9 cellular contexts compared by ENCODE assay signal in the genomic region with DNA sequence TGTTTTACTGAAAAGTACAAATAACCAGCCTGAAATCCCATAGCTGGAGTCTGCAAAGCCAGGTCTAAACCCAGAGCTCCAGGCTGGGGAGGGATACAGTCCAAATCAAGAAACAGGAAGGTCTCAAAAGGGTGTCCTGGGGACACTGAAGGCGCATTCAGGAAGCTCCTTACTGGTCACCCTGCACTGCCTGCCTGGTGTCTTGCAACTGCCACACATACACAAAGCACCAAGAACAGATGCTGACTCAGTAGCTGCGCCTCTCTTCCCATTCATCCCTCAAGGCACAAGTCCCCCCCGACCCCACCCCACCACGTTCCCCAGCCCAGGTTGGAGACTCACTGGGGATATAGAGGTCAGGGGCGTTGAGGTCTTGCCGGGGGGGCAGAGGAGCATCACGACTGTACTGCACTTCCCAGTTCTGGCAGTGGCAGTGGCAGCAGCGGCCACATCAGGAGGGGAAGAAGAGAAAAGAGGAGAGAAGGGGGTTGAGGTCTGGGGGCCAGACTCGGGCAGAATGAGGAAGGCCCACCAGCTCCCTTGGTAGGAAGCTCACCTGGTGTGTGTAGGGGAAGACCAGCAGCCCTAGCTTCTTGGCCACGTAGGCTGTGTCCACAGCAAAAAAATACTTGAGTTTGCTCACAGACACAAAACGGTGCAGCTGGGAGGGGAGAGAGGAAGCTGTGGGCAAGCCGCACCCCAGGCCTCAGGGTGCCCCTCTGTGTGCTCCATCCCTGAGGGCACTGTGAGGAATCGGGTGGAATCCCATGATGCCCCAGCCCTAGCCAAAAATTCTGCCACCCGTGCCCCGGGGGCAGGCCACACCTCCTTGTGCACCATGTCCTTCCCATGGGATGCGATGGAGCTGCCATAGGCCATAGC. TPM values are rescaled to one million over a fixed set of nuclear protein-coding genes. Genes with fewer than 3 reads are reported as not detected.
A peak's percentile ranks its signal among the peaks of the same experiment; 100 is the strongest.
DNase-seq lines count a peak whose midpoint lies in the region; ATAC-seq and TF ChIP-seq lines count a peak whose summit lies in the region.
"Had no signal": no experiment of that assay in that cellular context is flagged by ENCODE, and none has a peak within 500 bp of the region (broad histone marks: within the 10 kb centered on the region; RNA-seq: fewer than 3 reads in every experiment).

No MANE protein-coding gene starts in this region.

- peaks cover 17% of the 10 kb centered on the region for H3K27me3 Mint-ChIP-seq in Calu3 (ENCODE audit: unreplicated experiment)
- H3K27me3 Mint-ChIP-seq in endodermal cell (ENCODE audit: insufficient read depth), result peaks cover 27% of the 10 kb centered on the region

- WGBS in endodermal cell (ENCODE audit: insufficient coverage in 1 of 2, insufficient read length in 1 of 2), 2 experiments, result 89 to 92% methylated on average over 9 to 16 of the region's 16 CpGs
- WGBS in testis, 2 donors, result 52 to 58% methylated on average over 13 to 16 of the region's 16 CpGs

- no peaks in the 10 kb centered on the region for H3K9me3 ChIP-seq in OCI-LY7 (ENCODE audit: low read length)
- H3K9me3 ChIP-seq in endodermal cell (ENCODE audit: control insufficient read depth, low read length), result no peaks in the 10 kb centered on the region
- no peaks in the 10 kb centered on the region for H3K9me3 ChIP-seq in parathyroid adenoma (ENCODE audit: control insufficient read depth, low read length)
- no peaks in the 10 kb centered on the region for H3K9me3 ChIP-seq in testis

- H3K9ac ChIP-seq in endodermal cell (ENCODE audit: extremely low read depth, low read length, poor library complexity, severe bottlenecking) (peak overlapping the region; percentile 91), parathyroid adenoma (no peak overlapping the region)

- H3K36me3 ChIP-seq in OCI-LY7 (ENCODE audit: insufficient read depth, low read length) (peaks cover 15% of the 10 kb centered on the region; the same call in 1 of the 2 replicates), endodermal cell (ENCODE audit: control insufficient read depth, insufficient read depth, low read length) (peaks cover 26% of the 10 kb centered on the region), parathyroid adenoma (ENCODE audit: control insufficient read depth, insufficient read depth, low read length) (no peaks in the 10 kb centered on the region), testis (ENCODE audit: low read depth, missing control alignments) (no peaks in the 10 kb centered on the region)

- intact Hi-C loops in Calu3 (cut with micrococcal nuclease; ENCODE audit: unreplicated experiment) (no loop called here), OCI-LY7 (cut with micrococcal nuclease; ENCODE audit: unreplicated experiment) (loop anchor here (2.0 kb wide), 1 partner anchor 41 kb away; no protein-coding TSS in a partner anchor), testis (cut with DNase I; ENCODE audit: low total_unique reads) (no loop called here)

- no peaks in the 10 kb centered on the region for H3K9me2 ChIP-seq in OCI-LY7 (ENCODE audit: insufficient read depth, low read length)

- no peak overlapping the region for H2AFZ ChIP-seq in OCI-LY7 (ENCODE audit: low read length)
- H2AFZ ChIP-seq in parathyroid adenoma, result no peak overlapping the region

- H3K27me3 ChIP-seq in endodermal cell (ENCODE audit: control insufficient read depth, insufficient read depth, low read length, poor library complexity, severe bottlenecking) (peaks cover 27% of the 10 kb centered on the region), parathyroid adenoma (ENCODE audit: control insufficient read depth, insufficient read depth, low read length) (no peaks in the 10 kb centered on the region), testis (no peaks in the 10 kb centered on the region)

- H3K4me3 Mint-ChIP-seq in Calu3 (ENCODE audit: low read depth, unreplicated experiment), result peak overlapping the region; percentile 80
- H3K4me3 Mint-ChIP-seq in endodermal cell, result peak overlapping the region; percentile 75

- peaks cover 48% of the 10 kb centered on the region for H3K36me3 Mint-ChIP-seq in Calu3 (ENCODE audit: insufficient read depth, unreplicated experiment)
- H3K36me3 Mint-ChIP-seq in endodermal cell (ENCODE audit: low read depth), result peaks cover 6% of the 10 kb centered on the region

- H3K27ac ChIP-seq in OCI-LY7 (ENCODE audit: low read depth, low read length, poor library complexity, severe bottlenecking), result no peak overlapping the region
- no peak overlapping the region for H3K27ac ChIP-seq in endodermal cell (ENCODE audit: low read depth, low read length)
- no peak overlapping the region for H3K27ac ChIP-seq in parathyroid adenoma
- no peak overlapping the region for H3K27ac ChIP-seq in testis

- H3K4me2 ChIP-seq in OCI-LY7 (ENCODE audit: low read length), result peak overlapping the region; percentile 85
- H3K4me2 ChIP-seq in parathyroid adenoma (ENCODE audit: low read length), result peak overlapping the region; percentile 62

- peak overlapping the region; percentile 50 for H3K27ac Mint-ChIP-seq in Calu3 (ENCODE audit: unreplicated experiment)
- no peak overlapping the region for H3K27ac Mint-ChIP-seq in endodermal cell

- POLR2A ChIA-PET in OCI-LY7 (lab: Charles Lee), result interaction anchor here (2.0 kb wide), 1 partner anchor 24 kb away, joined by 13 read pairs; no protein-coding TSS in a partner anchor

- H3K79me2 ChIP-seq in OCI-LY7 (ENCODE audit: insufficient read depth, low read depth, low read length) (peaks cover 9% of the 10 kb centered on the region; the same call in 1 of the 2 replicates), parathyroid adenoma (no peaks in the 10 kb centered on the region)

- TF ChIP-seq CTCF in Calu3 (IDR thresholded peaks at IDR 0.05; ENCODE audit: unreplicated experiment), result no peak
- TF ChIP-seq CTCF in OCI-LY7 (conservative IDR thresholded peaks at IDR 0.05; ENCODE audit: low read length), result no peak
- TF ChIP-seq CTCF in endodermal cell (conservative IDR thresholded peaks at IDR 0.05), result no peak
- TF ChIP-seq CTCF in parathyroid adenoma (IDR thresholded peaks at IDR 0.05), result no peak
- TF ChIP-seq CTCF in testis (IDR thresholded peaks at IDR 0.05), result no peak

- H3K4me3 ChIP-seq in OCI-LY7 (ENCODE audit: low read depth, low read length, poor library complexity, severe bottlenecking) (peak overlapping the region; percentile 88), endodermal cell (ENCODE audit: low read length) (peak overlapping the region; percentile 97), parathyroid adenoma (ENCODE audit: low read depth, low read length) (no peak overlapping the region), testis (peak overlapping the region in 1 of 2 donors; percentile 73)

- CTCF ChIA-PET in Calu3 (lab: Charles Lee), result interaction anchor here (0.7 kb wide), 1 partner anchor 14 kb away, joined by 8 read pairs; no protein-coding TSS in a partner anchor
- CTCF ChIA-PET in OCI-LY7 (lab: Charles Lee; ENCODE audit: unreplicated experiment), result interaction anchor here (0.6 kb wide), 1 partner anchor 127 kb away, joined by 4 read pairs; no protein-coding TSS in a partner anchor

- H3K4me1 ChIP-seq in OCI-LY7 (ENCODE audit: insufficient read depth, low read length, poor library complexity, severe bottlenecking) (peaks cover 42% of the 10 kb centered on the region), endodermal cell (ENCODE audit: control insufficient read depth, insufficient read depth, low read length) (peaks cover 2% of the 10 kb centered on the region), parathyroid adenoma (no peaks in the 10 kb centered on the region), testis (peaks cover 22% of the 10 kb centered on the region)

- H3K9me3 Mint-ChIP-seq in Calu3 (ENCODE audit: low read depth, unreplicated experiment) (no peaks in the 10 kb centered on the region), endodermal cell (no peaks in the 10 kb centered on the region)

- no peak for TF ChIP-seq POLR2A in testis (IDR thresholded peaks at IDR 0.05)

- H3K4me1 Mint-ChIP-seq in Calu3 (ENCODE audit: low read depth, unreplicated experiment), result peaks cover 19% of the 10 kb centered on the region
- H3K4me1 Mint-ChIP-seq in endodermal cell, result peaks cover 6% of the 10 kb centered on the region

- ATAC-seq in GM21529 (IDR thresholded peaks at IDR 0.05; ENCODE audit: unreplicated experiment), result no peak

- DNase-seq in Calu3, result no peak
- no peak for DNase-seq in OCI-LY7 (ENCODE audit: low spot score)
- DNase-seq in endodermal cell, result no peak
- no peak for DNase-seq in NCI-H2029 treated with DMSO at 0.1 percent for 48 hours (lab: John Stamatoyannopoulos, UW)
- DNase-seq in testis, result no peak
- no peak for DNase-seq in NCI-H187 treated with DMSO at 0.1 percent for 48 hours (lab: John Stamatoyannopoulos, UW)
- DNase-seq: hippocampal formation had no signal

- H4K20me1 ChIP-seq in OCI-LY7 (ENCODE audit: insufficient read depth, low read length), result no peaks in the 10 kb centered on the region

- BruUV-seq in Calu3 (replicated peaks; lab: Mats Ljungman, UMichigan), result TSS peak; percentile 39
- BruUV-seq in OCI-LY7 (replicated peaks; lab: Mats Ljungman, UMichigan), result TSS peak; percentile 63

RNA-seq across cellular contexts. Expression of a gene that starts 1.4 kb away (rescaled TPM):
- total RNA-seq in Calu3 (2022) (98.8 and 106 TPM in 2 replicates), OCI-LY7 (2022) (44.9 and 57.2 TPM in 2 replicates), endodermal cell (10 to 100 TPM; 70.6 to 80.1 TPM), testis (10 to 100 TPM; 60.5 to 94.1 TPM)
- 63.9 and 73.4 TPM in 2 replicates for total RNA-seq in OCI-LY7 (2014; rRNA removed; shearing (Covaris generic))
- polyA plus RNA-seq in endodermal cell (2013, experiment 1 of 2), result 55.2 TPM
- 51.0 TPM for polyA plus RNA-seq in endodermal cell (2013, experiment 2 of 2)
- 82.6 TPM for polyA plus RNA-seq in testis (ENCODE audit: insufficient read depth, low read depth, low replicate concordance)

RNA-seq across cellular contexts. Expression of a gene that starts 4.2 kb away (rescaled TPM):
- total RNA-seq in Calu3 (2022) (1.4 and 3.0 TPM in 2 replicates), OCI-LY7 (2022) (not detected in 2 replicates), endodermal cell (under 1 TPM in 1 of 2 donors, not detected in 1; 0.20 TPM), testis (1 to 10 TPM; 1.4 to 1.7 TPM)
- total RNA-seq in OCI-LY7 (2014; rRNA removed; shearing (Covaris generic)), result not detected in 2 replicates
- polyA plus RNA-seq in endodermal cell (2013, experiment 1 of 2), result 0.50 TPM
- 0.41 TPM for polyA plus RNA-seq in endodermal cell (2013, experiment 2 of 2)
- polyA plus RNA-seq in testis (ENCODE audit: insufficient read depth, low read depth, low replicate concordance), result 0.90 TPM

RNA-seq across cellular contexts. Expression of a gene that starts 9.5 kb away (rescaled TPM):
- total RNA-seq in Calu3 (2022) (2.9 and 3.5 TPM in 2 replicates), OCI-LY7 (2022) (2.7 and 3.5 TPM in 2 replicates), endodermal cell (1 to 10 TPM; 3.5 to 3.8 TPM), testis (1 to 10 TPM; 4.0 to 7.4 TPM)
- 0.23 and 0.60 TPM in 2 replicates for total RNA-seq in OCI-LY7 (2014; rRNA removed; shearing (Covaris generic))
- 74.4 TPM for polyA plus RNA-seq in endodermal cell (2013, experiment 1 of 2)
- 67.1 TPM for polyA plus RNA-seq in endodermal cell (2013, experiment 2 of 2)
- 17.3 TPM for polyA plus RNA-seq in testis (ENCODE audit: insufficient read depth, low read depth, low replicate concordance)

RNA-seq across cellular contexts. Expression of a gene that starts 19.1 kb away (rescaled TPM):
- total RNA-seq in Calu3 (2022), result 144 and 146 TPM in 2 replicates
- 69.2 and 77.7 TPM in 2 replicates for total RNA-seq in OCI-LY7 (2014; rRNA removed; shearing (Covaris generic))
- total RNA-seq in OCI-LY7 (2022), result 81.8 and 88.1 TPM in 2 replicates
- total RNA-seq in endodermal cell, result 100 to 1,000 TPM; 122 to 126 TPM
- polyA plus RNA-seq in endodermal cell (2013, experiment 1 of 2), result 110 TPM
- 101 TPM for polyA plus RNA-seq in endodermal cell (2013, experiment 2 of 2)
- 100 to 1,000 TPM in 1 of 2 donors, 10 to 100 TPM in 1; 63.2 to 107 TPM for total RNA-seq in testis
- 180 TPM for polyA plus RNA-seq in testis (ENCODE audit: insufficient read depth, low read depth, low replicate concordance)

RNA-seq across cellular contexts. Expression of a gene that starts 29.3 kb away (rescaled TPM):
- total RNA-seq in Calu3 (2022), result not detected in 2 replicates
- total RNA-seq in OCI-LY7 (2014; rRNA removed; shearing (Covaris generic)), result 0.08 TPM in 1 of 2 replicates, not detected in the other
- total RNA-seq in OCI-LY7 (2022), result 0.18 and 0.46 TPM in 2 replicates
- under 1 TPM; 0.33 to 0.40 TPM for total RNA-seq in endodermal cell
- polyA plus RNA-seq in endodermal cell (2013, experiment 1 of 2), result 4.7 TPM
- polyA plus RNA-seq in endodermal cell (2013, experiment 2 of 2), result 5.5 TPM
- 1 to 10 TPM; 3.9 to 6.4 TPM for total RNA-seq in testis
- polyA plus RNA-seq in testis (ENCODE audit: insufficient read depth, low read depth, low replicate concordance), result 35.5 TPM
